Comparison of ENCODE assay signal across 9 cellular contexts in the genomic region with DNA sequence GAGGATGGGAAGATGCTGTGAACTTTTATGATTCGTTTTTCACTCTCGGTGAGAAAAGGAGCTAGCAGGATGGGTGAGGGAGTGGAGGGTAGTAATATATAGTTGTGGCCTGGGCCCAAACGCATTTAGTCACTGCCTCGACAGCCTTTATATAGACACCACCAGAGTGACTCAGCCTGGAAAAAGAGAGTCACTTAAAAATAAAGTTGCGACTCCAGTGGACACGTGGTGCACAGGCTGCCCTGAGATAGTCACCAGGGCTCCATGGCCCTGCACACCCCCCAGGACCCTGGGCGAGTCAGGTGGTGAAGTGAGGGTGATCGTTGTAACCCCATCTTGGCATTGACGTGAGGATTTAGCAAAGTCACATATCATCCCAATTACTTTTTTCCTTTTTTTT.
DNase-seq lines count a peak whose midpoint lies in the region; ATAC-seq and TF ChIP-seq lines count a peak whose summit lies in the region.
"Had no signal": no experiment of that assay in that cellular context is flagged by ENCODE, and none has a peak within 500 bp of the region (broad histone marks: within the 10 kb centered on the region; RNA-seq: fewer than 3 reads in every experiment).

No MANE protein-coding gene starts in this region.

- no peak for TF ChIP-seq CTCF in HCT116 (IDR thresholded peaks at IDR 0.05 in 2 of 3, conservative IDR thresholded peaks at IDR 0.05 in 1 of 3; ENCODE audit: borderline replicate concordance in 1 of 3, insufficient read depth in 1 of 3, low read depth in 2 of 3, low read length in 2 of 3)
- no peak for TF ChIP-seq CTCF in mucosa of descending colon (IDR thresholded peaks at IDR 0.05)

- H3K4me3 ChIP-seq in HCT116 (replicated peaks in 1 of 2; ENCODE audit: low read depth in 1 of 2, low read length in 2 of 2), result peak overlapping the region in 1 of 2 experiments; percentile 46; a peak in 2 of 4 replicates
- no peak overlapping the region for H3K4me3 ChIP-seq in mucosa of descending colon

- peak overlapping the region; percentile 80 for H3K4me2 ChIP-seq in HCT116 (ENCODE audit: low read length)

- peaks cover 49% of the 10 kb centered on the region for H3K79me2 ChIP-seq in HCT116 (ENCODE audit: insufficient read depth, low read length)

- peak overlapping the region; percentile 72 for H3K27ac ChIP-seq in HCT116 (ENCODE audit: low read depth, low read length)

- H2AFZ ChIP-seq in HCT116 (ENCODE audit: low read depth, low read length, poor library complexity, severe bottlenecking), result no peak overlapping the region

- H3K4me1 ChIP-seq in HCT116 (ENCODE audit: control insufficient read depth in 1 of 2, insufficient read depth in 2 of 2, low read length in 2 of 2) (peaks cover 21 to 49% of the 10 kb centered on the region in 2 experiments), mucosa of descending colon (ENCODE audit: low read depth) (no peaks in the 10 kb centered on the region)

- H3K9me3 ChIP-seq in HCT116 (ENCODE audit: control insufficient read depth in 1 of 2, insufficient read depth in 1 of 2, low read depth in 1 of 2, low read length in 2 of 2) (no peaks in the 10 kb centered on the region), mucosa of descending colon (no peaks in the 10 kb centered on the region)

- no TSS peak for BruUV-seq in HCT116 (replicated peaks; lab: Mats Ljungman, UMichigan)

- CTCF ChIA-PET in HCT116 (lab: Charles Lee), result no interaction called here

- peak; percentile 86 for ATAC-seq in HCT116
- peak; percentile 14 for ATAC-seq in mucosa of descending colon
- ATAC-seq in GM21423 (IDR thresholded peaks at IDR 0.05; ENCODE audit: unreplicated experiment), result no peak
- no peak for ATAC-seq in GM19035 (IDR thresholded peaks at IDR 0.05; ENCODE audit: unreplicated experiment)
- no peak for ATAC-seq in HG02759 (IDR thresholded peaks at IDR 0.05; ENCODE audit: unreplicated experiment)

- peak; percentile 36 for TF ChIP-seq RAD21 in HCT116 (IDR thresholded peaks at IDR 0.05; ENCODE audit: low read depth)

- no peaks in the 10 kb centered on the region for H4K20me1 ChIP-seq in HCT116 (ENCODE audit: insufficient read depth)

- H3K9me2 ChIP-seq in HCT116 (ENCODE audit: insufficient read depth), result no peaks in the 10 kb centered on the region

- no peaks in the 10 kb centered on the region for H3K36me3 ChIP-seq in HCT116 (ENCODE audit: control insufficient read depth in 1 of 2, insufficient read depth in 2 of 2, low read length in 2 of 2)
- H3K36me3 ChIP-seq in mucosa of descending colon (ENCODE audit: low read depth), result no peaks in the 10 kb centered on the region

- DNase-seq in A172 (ENCODE audit: low spot score) (peak; percentile 94), HCT116 (ENCODE audit: low read depth, low spot score) (peak; percentile 66), astrocyte of the hippocampus (ENCODE audit: low read depth, low spot score) (peak; percentile 78), mucosa of descending colon (peak in 1 of 3 donors; percentile 7), head of caudate nucleus (no peak)
- DNase-seq: DND-41 had no signal

- RAD21 ChIA-PET in HCT116 (lab: Charles Lee; ENCODE audit: low non-redundant PET in 1 of 2, low total read pairs in 2 of 2, uncharacterized antibody in 2 of 2, unreplicated experiment in 2 of 2), result no interaction called here

- TF ChIP-seq POLR2A in HCT116 (IDR thresholded peaks at IDR 0.05; ENCODE audit: borderline replicate concordance, extremely low read depth, insufficient read depth, insufficient read length), result no peak

- POLR2A ChIA-PET in HCT116 (lab: Charles Lee), result no interaction called here

- H3K27me3 ChIP-seq in HCT116 (ENCODE audit: insufficient read depth, low read length), result no peaks in the 10 kb centered on the region

- intact Hi-C loops in HCT116 (cut with micrococcal nuclease) (no loop called here), mucosa of descending colon (cut with DNase I, micrococcal nuclease) (no loop called here), head of caudate nucleus (cut with DNase I) (no loop called here)

- H3K9ac ChIP-seq in HCT116 (ENCODE audit: low read length), result peak overlapping the region; percentile 60

TF ChIP-seq in HCT116, 20 proteins besides CTCF, POLR2A, EP300 and RAD21:
- TF ChIP-seq, protein P1, sequence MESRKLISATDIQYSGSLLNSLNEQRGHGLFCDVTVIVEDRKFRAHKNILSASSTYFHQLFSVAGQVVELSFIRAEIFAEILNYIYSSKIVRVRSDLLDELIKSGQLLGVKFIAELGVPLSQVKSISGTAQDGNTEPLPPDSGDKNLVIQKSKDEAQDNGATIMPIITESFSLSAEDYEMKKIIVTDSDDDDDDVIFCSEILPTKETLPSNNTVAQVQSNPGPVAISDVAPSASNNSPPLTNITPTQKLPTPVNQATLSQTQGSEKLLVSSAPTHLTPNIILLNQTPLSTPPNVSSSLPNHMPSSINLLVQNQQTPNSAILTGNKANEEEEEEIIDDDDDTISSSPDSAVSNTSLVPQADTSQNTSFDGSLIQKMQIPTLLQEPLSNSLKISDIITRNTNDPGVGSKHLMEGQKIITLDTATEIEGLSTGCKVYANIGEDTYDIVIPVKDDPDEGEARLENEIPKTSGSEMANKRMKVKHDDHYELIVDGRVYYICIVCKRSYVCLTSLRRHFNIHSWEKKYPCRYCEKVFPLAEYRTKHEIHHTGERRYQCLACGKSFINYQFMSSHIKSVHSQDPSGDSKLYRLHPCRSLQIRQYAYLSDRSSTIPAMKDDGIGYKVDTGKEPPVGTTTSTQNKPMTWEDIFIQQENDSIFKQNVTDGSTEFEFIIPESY (IDR thresholded peaks at IDR 0.05; ENCODE audit: extremely low read depth, insufficient replicate concordance, low read length), result no peak
- TF ChIP-seq SP1 (IDR thresholded peaks at IDR 0.05; ENCODE audit: low read depth) (peak; percentile 93), POLR2AphosphoS5 (IDR thresholded peaks at IDR 0.05; ENCODE audit: low read depth, low read length) (peak; percentile 67), JUND (IDR thresholded peaks at IDR 0.05) (peak; percentile 99), ZFX (IDR thresholded peaks at IDR 0.05) (no peak), TCF7L2 (IDR thresholded peaks at IDR 0.05; ENCODE audit: borderline replicate concordance, extremely low read depth, insufficient read depth, insufficient read length) (no peak), MAX (IDR thresholded peaks at IDR 0.05) (peak; percentile 94), ELF1 (IDR thresholded peaks at IDR 0.05; ENCODE audit: borderline replicate concordance, low read depth) (no peak), EGR1 (IDR thresholded peaks at IDR 0.05; ENCODE audit: low read depth) (peak; percentile 20; the same call in 1 of the 2 replicates), CBX3 (IDR thresholded peaks at IDR 0.05; ENCODE audit: low read depth) (peak; percentile 63; the same call in 1 of the 2 replicates), ZNF274 (IDR thresholded peaks at IDR 0.05; ENCODE audit: low read depth, low read length) (no peak), EZH2phosphoT487 (IDR thresholded peaks at IDR 0.05; ENCODE audit: borderline replicate concordance) (no peak), EZH2 (IDR thresholded peaks at IDR 0.05) (no peak), SIN3A (IDR thresholded peaks at IDR 0.05; ENCODE audit: low read depth) (peak; percentile 59; the same call in 1 of the 2 replicates), FOSL1 (IDR thresholded peaks at IDR 0.05; ENCODE audit: low read depth) (peak; percentile 99), YY1 (IDR thresholded peaks at IDR 0.05; ENCODE audit: extremely low read depth, insufficient replicate concordance, low read depth, low read length) (no peak), CEBPB (IDR thresholded peaks at IDR 0.05; ENCODE audit: low read depth) (no peak), SRF (IDR thresholded peaks at IDR 0.05; ENCODE audit: low read depth) (peak; percentile 78)
- TF ChIP-seq, protein P2, sequence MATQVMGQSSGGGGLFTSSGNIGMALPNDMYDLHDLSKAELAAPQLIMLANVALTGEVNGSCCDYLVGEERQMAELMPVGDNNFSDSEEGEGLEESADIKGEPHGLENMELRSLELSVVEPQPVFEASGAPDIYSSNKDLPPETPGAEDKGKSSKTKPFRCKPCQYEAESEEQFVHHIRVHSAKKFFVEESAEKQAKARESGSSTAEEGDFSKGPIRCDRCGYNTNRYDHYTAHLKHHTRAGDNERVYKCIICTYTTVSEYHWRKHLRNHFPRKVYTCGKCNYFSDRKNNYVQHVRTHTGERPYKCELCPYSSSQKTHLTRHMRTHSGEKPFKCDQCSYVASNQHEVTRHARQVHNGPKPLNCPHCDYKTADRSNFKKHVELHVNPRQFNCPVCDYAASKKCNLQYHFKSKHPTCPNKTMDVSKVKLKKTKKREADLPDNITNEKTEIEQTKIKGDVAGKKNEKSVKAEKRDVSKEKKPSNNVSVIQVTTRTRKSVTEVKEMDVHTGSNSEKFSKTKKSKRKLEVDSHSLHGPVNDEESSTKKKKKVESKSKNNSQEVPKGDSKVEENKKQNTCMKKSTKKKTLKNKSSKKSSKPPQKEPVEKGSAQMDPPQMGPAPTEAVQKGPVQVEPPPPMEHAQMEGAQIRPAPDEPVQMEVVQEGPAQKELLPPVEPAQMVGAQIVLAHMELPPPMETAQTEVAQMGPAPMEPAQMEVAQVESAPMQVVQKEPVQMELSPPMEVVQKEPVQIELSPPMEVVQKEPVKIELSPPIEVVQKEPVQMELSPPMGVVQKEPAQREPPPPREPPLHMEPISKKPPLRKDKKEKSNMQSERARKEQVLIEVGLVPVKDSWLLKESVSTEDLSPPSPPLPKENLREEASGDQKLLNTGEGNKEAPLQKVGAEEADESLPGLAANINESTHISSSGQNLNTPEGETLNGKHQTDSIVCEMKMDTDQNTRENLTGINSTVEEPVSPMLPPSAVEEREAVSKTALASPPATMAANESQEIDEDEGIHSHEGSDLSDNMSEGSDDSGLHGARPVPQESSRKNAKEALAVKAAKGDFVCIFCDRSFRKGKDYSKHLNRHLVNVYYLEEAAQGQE (IDR thresholded peaks at IDR 0.05; ENCODE audit: low read depth), result no peak
- TF ChIP-seq, protein P3, sequence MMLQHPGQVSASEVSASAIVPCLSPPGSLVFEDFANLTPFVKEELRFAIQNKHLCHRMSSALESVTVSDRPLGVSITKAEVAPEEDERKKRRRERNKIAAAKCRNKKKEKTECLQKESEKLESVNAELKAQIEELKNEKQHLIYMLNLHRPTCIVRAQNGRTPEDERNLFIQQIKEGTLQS (IDR thresholded peaks at IDR 0.05), result no peak; the same call in 1 of the 2 replicates

Comparison
In these comparisons a context has a peak if more than half of its experiments do, and no peak if none do; other contexts are left out.
1. DNase-seq: peak in A172 (single experiment), HCT116 (single experiment) and astrocyte of the hippocampus (single experiment); none in head of caudate nucleus (0 of 42).
2. ATAC-seq: peak in HCT116 (single experiment) and mucosa of descending colon (single experiment); none in GM21423 (single experiment), GM19035 (single experiment) and HG02759 (single experiment).